Comparison of ENCODE assay signal across 8 cellular contexts in genomic region chr12:122965851-122966742, GRCh38. TPM values are rescaled to one million over a fixed set of nuclear protein-coding genes. Genes with fewer than 3 reads are reported as not detected.
DNase-seq lines count a peak whose midpoint lies in the region; ATAC-seq and TF ChIP-seq lines count a peak whose summit lies in the region.

Gene ABCB9, minus strand, starts transcription at chr12:122966463. Its CDS starts 6,228 bp downstream, at chr12:122960235.

- H3K4me3 Mint-ChIP-seq in CD14-positive monocyte: peak within 1 kb of the TSS; percentile 66 to 78
- peak within 1 kb of the TSS; percentile 62 for H3K4me3 Mint-ChIP-seq in activated T-helper 17 cell treated with anti-CD3 and anti-CD28 coated beads, Interleukin-2, amount 50 U/mL, for 72 hours
- peak within 1 kb of the TSS; percentile 63 to 85 (median 74) for H3K4me3 Mint-ChIP-seq in naive thymus-derived CD8-positive, alpha-beta T cell
- H3K4me3 Mint-ChIP-seq in stimulated activated memory B cell treated with anti-CD40 and anti-IgM and Interleukin-4, amounts not matched to agents 10 μg/mL and 1 μg/mL and 100 μg/mL, for 72 hours: peak within 1 kb of the TSS; percentile 73

- in situ Hi-C loops in KBM-7 (cut with MboI; ENCODE audit: low pct_unique_long_range_greater_than_20kb, low sequenced_read_pairs): no loop called here

- H3K9me3 Mint-ChIP-seq in CD14-positive monocyte: no peaks in the 10 kb centered on the region
- no peaks in the 10 kb centered on the region for H3K9me3 Mint-ChIP-seq in activated T-helper 17 cell treated with anti-CD3 and anti-CD28 coated beads, Interleukin-2, amount 50 U/mL, for 72 hours
- no peaks in the 10 kb centered on the region for H3K9me3 Mint-ChIP-seq in naive thymus-derived CD8-positive, alpha-beta T cell
- no peaks in the 10 kb centered on the region for H3K9me3 Mint-ChIP-seq in stimulated activated memory B cell treated with anti-CD40 and anti-IgM and Interleukin-4, amounts not matched to agents 10 μg/mL and 1 μg/mL and 100 μg/mL, for 72 hours

- H3K27me3 Mint-ChIP-seq in CD14-positive monocyte (ENCODE audit: low read depth in 3 of 3): peaks cover 0 to 3% (median 0%) of the 10 kb centered on the region in 3 donors
- H3K27me3 Mint-ChIP-seq in activated T-helper 17 cell treated with anti-CD3 and anti-CD28 coated beads, Interleukin-2, amount 50 U/mL, for 72 hours: no peaks in the 10 kb centered on the region
- no peaks in the 10 kb centered on the region for H3K27me3 Mint-ChIP-seq in naive thymus-derived CD8-positive, alpha-beta T cell
- no peaks in the 10 kb centered on the region for H3K27me3 Mint-ChIP-seq in stimulated activated memory B cell treated with anti-CD40 and anti-IgM and Interleukin-4, amounts not matched to agents 10 μg/mL and 1 μg/mL and 100 μg/mL, for 72 hours

- no peak for TF ChIP-seq CTCF in CD14-positive monocyte (IDR thresholded peaks at IDR 0.05)

- H3K36me3 Mint-ChIP-seq in CD14-positive monocyte: no peaks in the 10 kb centered on the region
- no peaks in the 10 kb centered on the region for H3K36me3 Mint-ChIP-seq in activated T-helper 17 cell treated with anti-CD3 and anti-CD28 coated beads, Interleukin-2, amount 50 U/mL, for 72 hours (ENCODE audit: low read depth)
- no peaks in the 10 kb centered on the region for H3K36me3 Mint-ChIP-seq in naive thymus-derived CD8-positive, alpha-beta T cell
- no peaks in the 10 kb centered on the region for H3K36me3 Mint-ChIP-seq in stimulated activated memory B cell treated with anti-CD40 and anti-IgM and Interleukin-4, amounts not matched to agents 10 μg/mL and 1 μg/mL and 100 μg/mL, for 72 hours

- peak; percentile 89 for DNase-seq in CD14-positive monocyte (ENCODE audit: low spot score)
- peak; percentile 77 for DNase-seq in KBM-7
- peak; percentile 97 for DNase-seq in RPMI8226
- peak; percentile 79 for DNase-seq in fibroblast of peridontal ligament (ENCODE audit: extremely low read depth)
- DNase-seq in naive thymus-derived CD8-positive, alpha-beta T cell: peak; percentile 79 to 97 (median 89)

- H3K4me1 Mint-ChIP-seq in CD14-positive monocyte: peaks cover 4% of the 10 kb centered on the region
- no peaks in the 10 kb centered on the region for H3K4me1 Mint-ChIP-seq in activated T-helper 17 cell treated with anti-CD3 and anti-CD28 coated beads, Interleukin-2, amount 50 U/mL, for 72 hours
- H3K4me1 Mint-ChIP-seq in naive thymus-derived CD8-positive, alpha-beta T cell: peaks cover 6 to 14% (median 8%) of the 10 kb centered on the region in 4 donors
- H3K4me1 Mint-ChIP-seq in stimulated activated memory B cell treated with anti-CD40 and anti-IgM and Interleukin-4, amounts not matched to agents 10 μg/mL and 1 μg/mL and 100 μg/mL, for 72 hours: peaks cover 15% of the 10 kb centered on the region

- POLR2A ChIA-PET in naive thymus-derived CD8-positive, alpha-beta T cell (lab: Charles Lee): interaction anchor here (0.6 to 3.1 kb wide), 17 partner anchors 8 to 282 kb away, joined by 3 to 20 read pairs (median 4); partner anchors contain the start of genes ARL6IP4, CCDC62, HIP1R and MPHOSPH9

- H3K27ac Mint-ChIP-seq in CD14-positive monocyte: peak within 1 kb of the TSS in 2 of 7 donors; percentile 13 to 64
- no peak within 1 kb of the TSS for H3K27ac Mint-ChIP-seq in activated T-helper 17 cell treated with anti-CD3 and anti-CD28 coated beads, Interleukin-2, amount 50 U/mL, for 72 hours
- H3K27ac Mint-ChIP-seq in naive thymus-derived CD8-positive, alpha-beta T cell: peak within 1 kb of the TSS in 9 of 10 donors; percentile 31 to 91 (median 73)
- no peak within 1 kb of the TSS for H3K27ac Mint-ChIP-seq in stimulated activated memory B cell treated with anti-CD40 and anti-IgM and Interleukin-4, amounts not matched to agents 10 μg/mL and 1 μg/mL and 100 μg/mL, for 72 hours

- ATAC-seq in GM21360 (IDR thresholded peaks at IDR 0.05; ENCODE audit: unreplicated experiment): peak; percentile 65
- ATAC-seq in activated T-helper 17 cell treated with anti-CD3 and anti-CD28 coated beads, Interleukin-2, amount 50 U/mL, for 72 hours (replicated peaks): peak; percentile 99
- peak; percentile 95 to 96 for ATAC-seq in naive thymus-derived CD8-positive, alpha-beta T cell
- ATAC-seq in stimulated activated memory B cell treated with anti-CD40 and anti-IgM and Interleukin-4, amounts not matched to agents 10 μg/mL and 1 μg/mL and 100 μg/mL, for 72 hours: peak; percentile 95

- intact Hi-C loops in CD14-positive monocyte (cut with micrococcal nuclease): no loop called here

RNA-seq across cellular contexts. Expression of gene ABCB9, which starts in this region (rescaled TPM):
- polyA plus RNA-seq in CD14-positive monocyte: under 1 TPM; 0.14 to 0.22 TPM
- total RNA-seq in activated T-helper 17 cell treated with anti-CD3 and anti-CD28 coated beads, Interleukin-2, amount 50 U/mL, for 72 hours: 10 to 100 TPM in 1 of 2 donors, 1 to 10 TPM in 1; 7.7 to 12.0 TPM
- 1 to 10 TPM; 6.2 to 7.0 TPM for total RNA-seq in naive thymus-derived CD8-positive, alpha-beta T cell
- polyA plus RNA-seq in naive thymus-derived CD8-positive, alpha-beta T cell: 1 to 10 TPM in 1 of 3 donors, under 1 TPM in 2; 0.45 to 1.4 (median 0.80) TPM

Comparison
In these comparisons a context has a peak if more than half of its experiments do, and no peak if none do; other contexts are left out.
1. Peak in every context shown above with its lines: DNase-seq and ATAC-seq.
2. Peak in DNase-seq in CD14-positive monocyte; RNA of the gene not detected or under 1 TPM.
3. H3K27ac Mint-ChIP-seq: peak in naive thymus-derived CD8-positive, alpha-beta T cell (9 of 10); none in activated T-helper 17 cell treated with anti-CD3 and anti-CD28 coated beads, Interleukin-2, amount 50 U/mL, for 72 hours (single experiment) and stimulated activated memory B cell treated with anti-CD40 and anti-IgM and Interleukin-4, amounts not matched to agents 10 μg/mL and 1 μg/mL and 100 μg/mL, for 72 hours (single experiment).